27 cellular contexts compared by ENCODE assay signal in genomic region chr6:5028301-5028700, GRCh38. TPM values are rescaled to one million over a fixed set of nuclear protein-coding genes. Genes with fewer than 3 reads are reported as not detected.
"Had no signal": no experiment of that assay in that cellular context is flagged by ENCODE, and none has a peak within 500 bp of the region (broad histone marks: within the 10 kb centered on the region; RNA-seq: fewer than 3 reads in every experiment).

No MANE protein-coding gene starts in this region.

- H3K27ac ChIP-seq: ascending aorta, cardiac muscle cell, VCaP had no signal

- H3K27me3 ChIP-seq: ascending aorta, cardiac muscle cell had no signal

- H3K4me3 ChIP-seq: ascending aorta, cardiac muscle cell had no signal

- DNase-seq: activated B cell treated with CpG ODN at 0.5 μM for 24 hours; activated CD4-positive, alpha-beta memory T cell treated with anti-CD3 and anti-CD28 coated beads for 36 hours; activated CD4-positive, alpha-beta T cell treated with anti-CD3 and anti-CD28 coated beads for 4 hours; activated CD4-positive, alpha-beta T cell treated with anti-CD3 and anti-CD28 coated beads, Interleukin-2, amount 50 U/mL, for 1 hour; activated CD4-positive, alpha-beta T cell treated with anti-CD3 and anti-CD28 coated beads, Interleukin-2, amount 50 U/mL, for 4 hours; activated CD4-positive, CD25-positive, alpha-beta regulatory T cell treated with anti-CD3 and anti-CD28 coated beads, Interleukin-2, amount 50 U/mL, for 72 hours; activated CD8-positive, alpha-beta memory T cell treated with anti-CD3 and anti-CD28 coated beads, Interleukin-2, amount 50 U/mL, for 4 hours; activated CD8-positive, alpha-beta T cell treated with anti-CD3 and anti-CD28 coated beads for 36 hours; activated effector memory CD4-positive, alpha-beta T cell treated with Interleukin-2 at 50 U/mL for 16 hours; activated gamma-delta T cell; activated naive CD4-positive, alpha-beta T cell treated with anti-CD3 and anti-CD28 coated beads, Interleukin-2, amount 10 ng/mL, durations not matched to agents 7 days and 5 days; activated naive CD4-positive, alpha-beta T cell treated with Interleukin-2 at 50 U/mL for 16 hours; activated naive CD8-positive, alpha-beta T cell treated with anti-CD3 and anti-CD28 coated beads, Interleukin-2, amount 10 ng/mL, durations not matched to agents 7 days and 5 days; activated naive CD8-positive, alpha-beta T cell treated with anti-CD3 and anti-CD28 coated beads, Interleukin-2, amount 50 U/mL, for 24 hours; activated T-cell treated with anti-CD3 and anti-CD28 coated beads, Interleukin-2, amount 50 U/mL, for 24 hours; activated T-cell treated with anti-CD3 and anti-CD28 coated beads, Interleukin-2, amount 50 U/mL, for 48 hours; amygdala; anterior cingulate cortex; caudate nucleus; cerebellar nuclear complex; T-helper 2 cell; T-helper 9 cell had no signal

- H3K9me3 ChIP-seq: ascending aorta had no signal

- H3K36me3 ChIP-seq: ascending aorta, cardiac muscle cell had no signal

- FAIRE-seq: bronchial epithelial cell, TTC549 had no signal

- ATAC-seq: activated CD8-positive, alpha-beta T cell treated with anti-CD3 and anti-CD28 coated beads for 36 hours; activated naive CD8-positive, alpha-beta T cell treated with anti-CD3 and anti-CD28 coated beads, Interleukin-2, amount 50 U/mL, for 24 hours had no signal

RNA-seq across cellular contexts. Expression of gene RPP40, which starts 24.5 kb away (rescaled TPM):
- total RNA-seq: ascending aorta had no signal

RNA-seq across cellular contexts. Expression of gene PPP1R3G, which starts 56.8 kb away (rescaled TPM):
- total RNA-seq: activated CD4-positive, alpha-beta memory T cell treated with anti-CD3 and anti-CD28 coated beads for 36 hours had no signal
